In genomic region chr22:17085277-17086091, GRCh38 we compare ENCODE assay signal across 8 cellular contexts. TPM values are rescaled to one million over a fixed set of nuclear protein-coding genes. Genes with fewer than 3 reads are reported as not detected.
DNase-seq lines count a peak whose midpoint lies in the region; ATAC-seq and TF ChIP-seq lines count a peak whose summit lies in the region.

No MANE protein-coding gene starts in this region.

- H3K9me3 ChIP-seq in OCI-LY1 (ENCODE audit: low read length) (no peaks in the 10 kb centered on the region), left lung (no peaks in the 10 kb centered on the region)

- intact Hi-C loops in left lung (cut with DNase I), result no loop called here

- TF ChIP-seq CTCF in OCI-LY1 (IDR thresholded peaks at IDR 0.05; ENCODE audit: low read length) (no peak), brain microvascular endothelial cell (IDR thresholded peaks at IDR 0.05; ENCODE audit: low read depth, low read length, missing control alignments) (no peak), left lung (IDR thresholded peaks at IDR 0.05) (no peak)

- H3K4me2 ChIP-seq in OCI-LY1 (ENCODE audit: low read length), result peak overlapping the region; percentile 74

- peaks cover 40% of the 10 kb centered on the region for H3K4me1 ChIP-seq in OCI-LY1 (ENCODE audit: insufficient read depth, low read length, severe bottlenecking)
- peaks cover 0 to 59% of the 10 kb centered on the region in 2 donors for H3K4me1 ChIP-seq in left lung

- no peaks in the 10 kb centered on the region for H4K20me1 ChIP-seq in OCI-LY1 (ENCODE audit: insufficient read depth, low read length)

- in situ Hi-C loops in brain microvascular endothelial cell (cut with HindIII; ENCODE audit: low pct_ligation_motif_present, low sequenced_read_pairs), result no loop called here

- no peak overlapping the region for H2AFZ ChIP-seq in OCI-LY1 (ENCODE audit: low read length)

- no peaks in the 10 kb centered on the region for H3K79me2 ChIP-seq in OCI-LY1 (ENCODE audit: insufficient read depth, low read length)

- peak overlapping the region; percentile 95 for H3K4me3 ChIP-seq in OCI-LY1 (ENCODE audit: low read depth, low read length, poor library complexity, severe bottlenecking)
- peak overlapping the region; percentile 76 for H3K4me3 ChIP-seq in brain microvascular endothelial cell (ENCODE audit: low read depth, low read length)
- peak overlapping the region; percentile 87 to 93 for H3K4me3 ChIP-seq in left lung

- no peaks in the 10 kb centered on the region for H3F3A ChIP-seq in OCI-LY1 (ENCODE audit: insufficient read depth, low read length)

- ATAC-seq in left lung (peak; percentile 59), GM18519 (IDR thresholded peaks at IDR 0.05; ENCODE audit: low FRiP score, unreplicated experiment) (no peak)

- H3K27me3 ChIP-seq in OCI-LY1 (ENCODE audit: insufficient read depth, low read length) (peaks cover 5% of the 10 kb centered on the region; the same call in 1 of the 2 replicates), brain microvascular endothelial cell (replicated peaks) (no peaks in the 10 kb centered on the region), left lung (no peaks in the 10 kb centered on the region)

- DNase-seq in NCI-H82 (lab: John Stamatoyannopoulos, UW), result peak; percentile 49
- no peak for DNase-seq in NCI-H82 treated with DMSO at 0.1 percent for 48 hours (lab: John Stamatoyannopoulos, UW; ENCODE audit: unreplicated experiment)
- DNase-seq in brain microvascular endothelial cell, result no peak
- DNase-seq in left lung, result peak; percentile 61 to 93
- DNase-seq in stimulated activated naive CD4-positive, alpha-beta T cell treated with Interleukin-2 at 50 U/mL for 16 hours (lab: John Stamatoyannopoulos, UW), result peak; percentile 18
- DNase-seq in cerebellum (ENCODE audit: low spot score), result no peak

- no peak overlapping the region for H3K27ac ChIP-seq in OCI-LY1 (ENCODE audit: low read depth, low read length, poor library complexity, severe bottlenecking)
- peak overlapping the region; percentile 49 for H3K27ac ChIP-seq in brain microvascular endothelial cell
- peak overlapping the region; percentile 93 to 100 for H3K27ac ChIP-seq in left lung

- H3K9me2 ChIP-seq in OCI-LY1 (ENCODE audit: low read depth, low read length), result no peaks in the 10 kb centered on the region

- H3K9ac ChIP-seq in OCI-LY1 (ENCODE audit: low read length), result peak overlapping the region; percentile 95

- no peaks in the 10 kb centered on the region; the same call in 1 of the 2 replicates for H3K36me3 ChIP-seq in OCI-LY1 (ENCODE audit: insufficient read depth, low read length)
- no peaks in the 10 kb centered on the region for H3K36me3 ChIP-seq in brain microvascular endothelial cell (replicated peaks)
- H3K36me3 ChIP-seq in left lung, result no peaks in the 10 kb centered on the region

RNA-seq across cellular contexts. Expression of gene IL17RA, which starts 0.7 kb away (rescaled TPM):
- total RNA-seq in left lung, result 10 to 100 TPM; 29.3 to 61.6 TPM
- total RNA-seq in cerebellum, result 6.6 TPM

RNA-seq across cellular contexts. Expression of gene TMEM121B, which starts 35.7 kb away (rescaled TPM):
- total RNA-seq in left lung (1 to 10 TPM in 1 of 2 donors, under 1 TPM in 1; 0.41 to 1.4 TPM), cerebellum (9.0 TPM)

Comparison
In these comparisons a context has a peak if more than half of its experiments do, and no peak if none do; other contexts are left out.
1. DNase-seq: peak in NCI-H82 (single experiment), left lung (2 of 2) and stimulated activated naive CD4-positive, alpha-beta T cell treated with Interleukin-2 at 50 U/mL for 16 hours (single experiment); none in NCI-H82 treated with DMSO at 0.1 percent for 48 hours (single experiment), brain microvascular endothelial cell (single experiment) and cerebellum (single experiment).
2. Peak in every context shown above with its lines, with median percentiles within 50 percentile points of each other: H3K4me3 ChIP-seq.